Comparison of ENCODE assay signal across 1 cellular context in genomic region chr4:105192910-105193309, GRCh38.
TF ChIP-seq lines count a peak whose summit lies in the region.

No MANE protein-coding gene starts in this region.

TF ChIP-seq in GM12878, 131 proteins besides CTCF, POLR2A, EP300 and RAD21:
- TF ChIP-seq, protein P1, sequence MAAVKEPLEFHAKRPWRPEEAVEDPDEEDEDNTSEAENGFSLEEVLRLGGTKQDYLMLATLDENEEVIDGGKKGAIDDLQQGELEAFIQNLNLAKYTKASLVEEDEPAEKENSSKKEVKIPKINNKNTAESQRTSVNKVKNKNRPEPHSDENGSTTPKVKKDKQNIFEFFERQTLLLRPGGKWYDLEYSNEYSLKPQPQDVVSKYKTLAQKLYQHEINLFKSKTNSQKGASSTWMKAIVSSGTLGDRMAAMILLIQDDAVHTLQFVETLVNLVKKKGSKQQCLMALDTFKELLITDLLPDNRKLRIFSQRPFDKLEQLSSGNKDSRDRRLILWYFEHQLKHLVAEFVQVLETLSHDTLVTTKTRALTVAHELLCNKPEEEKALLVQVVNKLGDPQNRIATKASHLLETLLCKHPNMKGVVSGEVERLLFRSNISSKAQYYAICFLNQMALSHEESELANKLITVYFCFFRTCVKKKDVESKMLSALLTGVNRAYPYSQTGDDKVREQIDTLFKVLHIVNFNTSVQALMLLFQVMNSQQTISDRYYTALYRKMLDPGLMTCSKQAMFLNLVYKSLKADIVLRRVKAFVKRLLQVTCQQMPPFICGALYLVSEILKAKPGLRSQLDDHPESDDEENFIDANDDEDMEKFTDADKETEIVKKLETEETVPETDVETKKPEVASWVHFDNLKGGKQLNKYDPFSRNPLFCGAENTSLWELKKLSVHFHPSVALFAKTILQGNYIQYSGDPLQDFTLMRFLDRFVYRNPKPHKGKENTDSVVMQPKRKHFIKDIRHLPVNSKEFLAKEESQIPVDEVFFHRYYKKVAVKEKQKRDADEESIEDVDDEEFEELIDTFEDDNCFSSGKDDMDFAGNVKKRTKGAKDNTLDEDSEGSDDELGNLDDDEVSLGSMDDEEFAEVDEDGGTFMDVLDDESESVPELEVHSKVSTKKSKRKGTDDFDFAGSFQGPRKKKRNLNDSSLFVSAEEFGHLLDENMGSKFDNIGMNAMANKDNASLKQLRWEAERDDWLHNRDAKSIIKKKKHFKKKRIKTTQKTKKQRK (IDR thresholded peaks at IDR 0.05; ENCODE audit: low read depth, low read length): no peak
- TF ChIP-seq KAT2A (conservative IDR thresholded peaks at IDR 0.05; ENCODE audit: control insufficient read depth, low read depth, low read length): no peak
- no peak for TF ChIP-seq CBX3 (IDR thresholded peaks at IDR 0.05; ENCODE audit: borderline replicate concordance, low read depth)
- TF ChIP-seq NR2C1 (IDR thresholded peaks at IDR 0.05): no peak
- no peak for TF ChIP-seq EZH2 (IDR thresholded peaks at IDR 0.05; ENCODE audit: borderline replicate concordance, control insufficient read depth, low read depth, low read length)
- TF ChIP-seq SUZ12 (IDR thresholded peaks at IDR 0.05; ENCODE audit: unreplicated experiment): no peak
- no peak for TF ChIP-seq ZNF274 (IDR thresholded peaks at IDR 0.05; ENCODE audit: insufficient read depth, insufficient read length)
